Comparison of ENCODE assay signal across 13 cellular contexts in the genomic region with DNA sequence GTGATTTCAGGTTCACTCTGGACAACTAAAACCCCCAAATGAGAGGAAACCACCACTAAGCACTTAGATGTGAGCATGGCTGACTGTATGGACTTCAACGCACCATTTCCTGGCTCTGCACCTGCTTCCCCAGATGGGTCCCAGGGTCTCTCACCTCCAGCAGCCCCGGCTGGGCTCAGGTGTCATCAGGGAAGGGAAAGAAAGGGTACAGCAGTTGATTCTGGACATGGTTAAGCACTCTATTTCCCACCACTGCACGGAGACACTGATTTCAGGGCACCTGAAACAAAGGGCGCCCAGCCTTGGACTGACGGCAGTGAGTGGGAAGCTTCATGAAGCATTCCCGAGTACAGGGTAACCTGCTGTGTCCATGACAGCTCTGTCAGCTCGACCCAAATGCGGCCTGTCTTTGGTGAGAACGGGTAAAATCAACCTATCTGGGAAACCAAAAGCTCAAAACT. TPM values are rescaled to one million over a fixed set of nuclear protein-coding genes. Genes with fewer than 3 reads are reported as not detected.
DNase-seq lines count a peak whose midpoint lies in the region; ATAC-seq, FAIRE-seq and TF ChIP-seq lines count a peak whose summit lies in the region.
"Had no signal": no experiment of that assay in that cellular context is flagged by ENCODE, and none has a peak within 500 bp of the region (broad histone marks: within the 10 kb centered on the region; RNA-seq: fewer than 3 reads in every experiment).

No MANE protein-coding gene starts in this region.

- DNase-seq in CD8-positive, alpha-beta memory T cell = peak in 1 of 5 donors; percentile 33
- DNase-seq in germinal center (ENCODE audit: low spot score) (peak; percentile 25), NCI-H2107 (lab: John Stamatoyannopoulos, UW) (no peak), Kasumi-1 (lab: John Stamatoyannopoulos, UW) (no peak), GM19239 (ENCODE audit: insufficient read length, low spot score) (no peak)
- DNase-seq: activated gamma-delta T cell treated with Interleukin-2 at 50 U/mL for 16 hours, DMS 273 treated with DMSO at 0.1 percent for 48 hours, MG63, NCI-H2227 treated with DMSO at 0.1 percent for 48 hours had no signal

- CTCF ChIA-PET in CD8-positive, alpha-beta memory T cell (lab: Charles Lee) = interaction anchor here (0.8 to 23.7 kb wide), 8 partner anchors 10 to 113 kb away, joined by 3 to 397 read pairs (median 5); no protein-coding TSS in a partner anchor

- peaks cover 44% of the 10 kb centered on the region for H3K79me2 ChIP-seq in OCI-LY1 (ENCODE audit: insufficient read depth, low read length)

- no peaks in the 10 kb centered on the region for H3K9me3 ChIP-seq in CD8-positive, alpha-beta memory T cell (ENCODE audit: low read length)
- H3K9me3 ChIP-seq in OCI-LY1 (ENCODE audit: low read length) (no peaks in the 10 kb centered on the region), skeletal muscle tissue (ENCODE audit: control insufficient read depth in 3 of 3, low read length in 3 of 3) (no peaks in the 10 kb centered on the region)
- H3K9me3 ChIP-seq: MG63 had no signal

- H3K4me3 ChIP-seq in CD8-positive, alpha-beta memory T cell (ENCODE audit: low read length) = no peak overlapping the region
- peak overlapping the region; percentile 12 for H3K4me3 ChIP-seq in OCI-LY1 (ENCODE audit: low read depth, low read length, poor library complexity, severe bottlenecking)
- no peak overlapping the region for H3K4me3 ChIP-seq in skeletal muscle tissue (ENCODE audit: low read length in 3 of 3)
- H3K4me3 ChIP-seq: lung, MG63 had no signal

- peaks cover 91 to 100% (median 100%) of the 10 kb centered on the region in 3 donors for H3K4me1 Mint-ChIP-seq in CD8-positive, alpha-beta memory T cell

- ATAC-seq in HG03159 (IDR thresholded peaks at IDR 0.05; ENCODE audit: unreplicated experiment) = no peak

- H3K27ac ChIP-seq in CD8-positive, alpha-beta memory T cell (ENCODE audit: low read depth, low read length) = no peak overlapping the region
- H3K27ac ChIP-seq in OCI-LY1 (ENCODE audit: low read depth, low read length, poor library complexity, severe bottlenecking) = peak overlapping the region; percentile 69
- peak overlapping the region; percentile 58 for H3K27ac ChIP-seq in skeletal muscle tissue (ENCODE audit: low read depth, low read length)

- peaks cover 0 to 27% (median 7%) of the 10 kb centered on the region in 3 donors for H3K36me3 Mint-ChIP-seq in CD8-positive, alpha-beta memory T cell

- no peaks in the 10 kb centered on the region for H3K9me2 ChIP-seq in OCI-LY1 (ENCODE audit: low read depth, low read length)

- peaks cover 5% of the 10 kb centered on the region for H3K36me3 ChIP-seq in CD8-positive, alpha-beta memory T cell (ENCODE audit: insufficient read depth, low read length)
- peaks cover 37% of the 10 kb centered on the region for H3K36me3 ChIP-seq in OCI-LY1 (ENCODE audit: insufficient read depth, low read length)
- peaks cover 0 to 4% (median 2%) of the 10 kb centered on the region in 3 donors for H3K36me3 ChIP-seq in skeletal muscle tissue (ENCODE audit: control insufficient read depth in 3 of 3, insufficient read depth in 3 of 3, low read length in 3 of 3)
- H3K36me3 ChIP-seq: MG63 had no signal

- H3K4me3 Mint-ChIP-seq in CD8-positive, alpha-beta memory T cell = peak overlapping the region in 6 of 7 donors; percentile 14 to 88 (median 53)

- H3K4me1 ChIP-seq in CD8-positive, alpha-beta memory T cell (ENCODE audit: insufficient read depth, low read length) = peaks cover 95% of the 10 kb centered on the region
- H3K4me1 ChIP-seq in OCI-LY1 (ENCODE audit: insufficient read depth, low read length, severe bottlenecking) (peaks cover 100% of the 10 kb centered on the region), skeletal muscle tissue (ENCODE audit: control insufficient read depth in 3 of 3, insufficient read depth in 3 of 3, low read length in 3 of 3) (peaks cover 83 to 91% (median 88%) of the 10 kb centered on the region in 3 donors)

- POLR2A ChIA-PET in CD8-positive, alpha-beta memory T cell (lab: Charles Lee) = interaction anchor here (0.5 kb wide), 1 partner anchor 111 kb away, joined by 5 read pairs; no protein-coding TSS in a partner anchor

- peak overlapping the region; percentile 37; the same call in 1 of the 2 replicates for H3K4me2 ChIP-seq in OCI-LY1 (ENCODE audit: low read length)

- no peaks in the 10 kb centered on the region for H3K9me3 Mint-ChIP-seq in CD8-positive, alpha-beta memory T cell

- H3F3A ChIP-seq in OCI-LY1 (ENCODE audit: insufficient read depth, low read length) = peaks cover 2% of the 10 kb centered on the region; the same call in 1 of the 2 replicates

- TF ChIP-seq CTCF in OCI-LY1 (IDR thresholded peaks at IDR 0.05; ENCODE audit: low read length) = no peak

- H3K27me3 ChIP-seq in CD8-positive, alpha-beta memory T cell (ENCODE audit: insufficient read depth, low read length, poor library complexity, severe bottlenecking) = no peaks in the 10 kb centered on the region
- H3K27me3 ChIP-seq in OCI-LY1 (ENCODE audit: insufficient read depth, low read length) (no peaks in the 10 kb centered on the region), skeletal muscle tissue (ENCODE audit: control insufficient read depth in 3 of 3, insufficient read depth in 3 of 3, low read length in 3 of 3) (no peaks in the 10 kb centered on the region)
- H3K27me3 ChIP-seq: MG63 had no signal

- H3K27me3 Mint-ChIP-seq in CD8-positive, alpha-beta memory T cell = peaks cover 0 to 3% of the 10 kb centered on the region in 2 donors

- FAIRE-seq in GM19239 (lab: Jason Lieb, UNC) = no peak

- peak overlapping the region; percentile 88 to 99 (median 96) for H3K27ac Mint-ChIP-seq in CD8-positive, alpha-beta memory T cell

- no peak overlapping the region for H3K9ac ChIP-seq in OCI-LY1 (ENCODE audit: low read length)
- H3K9ac ChIP-seq in skeletal muscle tissue (ENCODE audit: low read depth in 1 of 3, low read length in 3 of 3) = peak overlapping the region in 1 of 3 donors; percentile 41

- H2AFZ ChIP-seq in OCI-LY1 (ENCODE audit: low read length) = no peak overlapping the region

- no peaks in the 10 kb centered on the region for H4K20me1 ChIP-seq in OCI-LY1 (ENCODE audit: insufficient read depth, low read length)

RNA-seq across cellular contexts. Expression of gene FAM53B, which starts 19.0 kb away (rescaled TPM):
- total RNA-seq in CD8-positive, alpha-beta memory T cell = 10 to 100 TPM; 28.8 to 29.2 TPM
- polyA plus RNA-seq in CD8-positive, alpha-beta memory T cell = 41.6 TPM
- total RNA-seq in skeletal muscle tissue = 32.4 TPM
